ENCODE assay signal across 12 cellular contexts in the genomic region with DNA sequence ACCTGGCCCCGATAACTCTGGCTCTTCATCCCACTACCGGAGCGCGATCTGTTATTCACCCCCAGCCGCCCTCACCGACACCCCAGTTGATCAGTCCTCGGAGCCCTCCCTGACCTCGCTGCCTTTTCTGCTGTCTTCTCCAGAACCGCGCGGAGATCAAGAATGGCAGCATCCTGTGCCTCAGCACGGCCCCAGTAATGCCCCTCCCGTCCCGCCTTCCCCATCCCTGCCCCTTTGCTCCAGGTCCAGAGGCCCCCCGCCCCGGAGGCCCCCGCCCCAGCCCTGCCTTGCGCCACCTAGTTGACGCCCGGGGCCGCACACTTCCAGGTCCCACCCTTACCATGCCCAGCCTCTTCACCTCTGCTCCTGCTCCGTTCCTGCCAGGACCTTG. TPM values are rescaled to one million over a fixed set of nuclear protein-coding genes. Genes with fewer than 3 reads are reported as not detected.
DNase-seq lines count a peak whose midpoint lies in the region; ATAC-seq and TF ChIP-seq lines count a peak whose summit lies in the region.
"Had no signal": no experiment of that assay in that cellular context is flagged by ENCODE, and none has a peak within 500 bp of the region (broad histone marks: within the 10 kb centered on the region; RNA-seq: fewer than 3 reads in every experiment).

No MANE protein-coding gene starts in this region.

- no peaks in the 10 kb centered on the region; the same call in 1 of the 2 replicates for H3K4me1 ChIP-seq in HUES64 (ENCODE audit: insufficient read depth, low read length)
- peaks cover 13 to 17% of the 10 kb centered on the region in 2 donors for H3K4me1 ChIP-seq in mucosa of rectum (ENCODE audit: control insufficient read depth in 2 of 2, insufficient read depth in 2 of 2, low read length in 2 of 2)
- H3K4me1 ChIP-seq in aorta (ENCODE audit: control insufficient read depth in 1 of 2, insufficient read depth in 2 of 2, low read length in 2 of 2): no peaks in the 10 kb centered on the region

- H3K36me3 ChIP-seq in HUES64 (ENCODE audit: insufficient read depth, low read length) (peaks cover 59% of the 10 kb centered on the region), mucosa of rectum (ENCODE audit: control insufficient read depth in 2 of 2, insufficient read depth in 2 of 2, low read length in 2 of 2) (peaks cover 60 to 62% of the 10 kb centered on the region in 2 donors), aorta (ENCODE audit: control insufficient read depth in 1 of 2, insufficient read depth in 2 of 2, low read length in 1 of 2) (peaks cover 0 to 15% of the 10 kb centered on the region in 2 donors)

- H3K27me3 ChIP-seq in HUES64 (ENCODE audit: insufficient read depth, low read length) (no peaks in the 10 kb centered on the region), mucosa of rectum (ENCODE audit: control insufficient read depth in 2 of 2, insufficient read depth in 2 of 2, low read length in 2 of 2) (no peaks in the 10 kb centered on the region), aorta (ENCODE audit: control insufficient read depth in 1 of 2, insufficient read depth in 2 of 2, low read length in 1 of 2) (no peaks in the 10 kb centered on the region)
- H3K27me3 ChIP-seq: tibial artery had no signal

- H3K9me3 ChIP-seq in HUES64 (ENCODE audit: insufficient read depth, low read depth, low read length) (no peaks in the 10 kb centered on the region), mucosa of rectum (ENCODE audit: control insufficient read depth in 2 of 2, low read length in 2 of 2) (no peaks in the 10 kb centered on the region), aorta (ENCODE audit: control insufficient read depth, low read length) (no peaks in the 10 kb centered on the region)
- H3K9me3 ChIP-seq: tibial artery had no signal

- H3K9ac ChIP-seq in HUES64 (ENCODE audit: low read depth, low read length) (no peak overlapping the region; the same call in 1 of the 2 replicates), mucosa of rectum (ENCODE audit: low read depth in 1 of 2, low read length in 2 of 2) (peak overlapping the region; percentile 41 to 50)

- peak; percentile 71 for TF ChIP-seq CTCF in 22Rv1 (IDR thresholded peaks at IDR 0.05)
- TF ChIP-seq CTCF in epithelial cell of proximal tubule (conservative IDR thresholded peaks at IDR 0.05; ENCODE audit: low read depth, low read length): no peak

- WGBS in HUES64: 92% methylated on average over 21 of the region's 22 CpGs
- 47 to 50% methylated on average over 20 to 22 of the region's 22 CpGs for WGBS in aorta, 2 donors

- DNase-seq in epithelial cell of proximal tubule (ENCODE audit: low read depth) (no peak), HPDE6-E6E7 (ENCODE audit: extremely low spot score) (no peak), ACHN (no peak), aorta (no peak)
- DNase-seq in activated CD4-positive, CD25-positive, alpha-beta regulatory T cell (lab: John Stamatoyannopoulos, UW): no peak
- DNase-seq: AML-193, NCI-H2029, tibial artery had no signal

- in situ Hi-C loops in ACHN (cut with HindIII; ENCODE audit: low pct_ligation_motif_present, low pct_unique_long_range_greater_than_20kb, low sequenced_read_pairs): no loop called here

- intact Hi-C loops in aorta (cut with DNase I): no loop called here

- no peak for ATAC-seq in aorta (ENCODE audit: low FRiP score)

- H3K4me3 ChIP-seq in HUES64 (ENCODE audit: low read length) (peak overlapping the region; percentile 56), epithelial cell of proximal tubule (ENCODE audit: low read depth, low read length) (peak overlapping the region; percentile 43), mucosa of rectum (ENCODE audit: low read length in 2 of 2) (peak overlapping the region; percentile 65 to 68), aorta (ENCODE audit: low read length in 2 of 2) (no peak overlapping the region)
- H3K4me3 ChIP-seq: tibial artery had no signal

- H3K27ac ChIP-seq in 22Rv1 (peak overlapping the region; percentile 92), HUES64 (ENCODE audit: low read depth, low read length) (no peak overlapping the region), mucosa of rectum (ENCODE audit: low read depth in 2 of 2, low read length in 2 of 2) (peak overlapping the region; percentile 96 to 97), aorta (ENCODE audit: low read depth in 1 of 2, low read length in 2 of 2) (no peak overlapping the region)
- H3K27ac ChIP-seq: tibial artery had no signal

RNA-seq across cellular contexts. Expression of gene ELMO3, which starts 0.9 kb away (rescaled TPM):
- 1.5 TPM for polyA plus RNA-seq in HUES64 (2013, experiment 1 of 2)
- polyA plus RNA-seq in HUES64 (2013, experiment 2 of 2): 1.1 TPM
- total RNA-seq in epithelial cell of proximal tubule (4.0 and 11.0 TPM in 2 replicates), aorta (1 to 10 TPM in 1 of 2 donors, under 1 TPM in 1; 0.97 to 3.4 TPM)
- 1 to 10 TPM; 5.8 to 7.4 TPM for polyA plus RNA-seq in aorta

RNA-seq across cellular contexts. Expression of gene E2F4, which starts 7.8 kb away (rescaled TPM):
- 66.4 TPM for polyA plus RNA-seq in HUES64 (2013, experiment 1 of 2)
- 61.8 TPM for polyA plus RNA-seq in HUES64 (2013, experiment 2 of 2)
- 78.9 and 108 TPM in 2 replicates for total RNA-seq in epithelial cell of proximal tubule
- total RNA-seq in aorta: 10 to 100 TPM; 54.2 to 58.1 TPM
- 10 to 100 TPM; 27.9 to 50.2 TPM for polyA plus RNA-seq in aorta

RNA-seq across cellular contexts. Expression of gene EXOC3L1, which starts 9.9 kb away (rescaled TPM):
- polyA plus RNA-seq in HUES64 (2013, experiment 1 of 2): 0.90 TPM
- 1.1 TPM for polyA plus RNA-seq in HUES64 (2013, experiment 2 of 2)
- total RNA-seq in epithelial cell of proximal tubule: 1.2 TPM in 1 of 2 replicates, not detected in the other
- 1 to 10 TPM; 1.3 to 4.4 TPM for total RNA-seq in aorta
- 1 to 10 TPM in 1 of 2 donors, under 1 TPM in 1; 0.51 to 1.8 TPM for polyA plus RNA-seq in aorta
- total RNA-seq: activated T-helper 2 cell treated with anti-CD3 and anti-CD28 coated beads, Interferon-gamma antibody, Interleukin-2, Interleukin-4, amounts not matched to agents 10 μg/mL and 5 μg/mL and 100 μg/mL, durations not matched to agents 14 hours and 24 hours and 36 hours had no signal

RNA-seq across cellular contexts. Expression of gene MATCAP1, which starts 16.0 kb away (rescaled TPM):
- polyA plus RNA-seq in HUES64 (2013, experiment 1 of 2): 20.2 TPM
- polyA plus RNA-seq in HUES64 (2013, experiment 2 of 2): 19.4 TPM
- total RNA-seq in epithelial cell of proximal tubule (5.1 and 11.4 TPM in 2 replicates), aorta (10 to 100 TPM; 18.1 to 33.8 TPM)
- polyA plus RNA-seq in aorta: 10 to 100 TPM in 1 of 2 donors, 1 to 10 TPM in 1; 3.0 to 45.7 TPM

RNA-seq across cellular contexts. Expression of gene TMEM208, which starts 27.1 kb away (rescaled TPM):
- polyA plus RNA-seq in HUES64 (2013, experiment 1 of 2): 46.6 TPM
- polyA plus RNA-seq in HUES64 (2013, experiment 2 of 2): 39.9 TPM
- total RNA-seq in epithelial cell of proximal tubule (49.0 and 54.8 TPM in 2 replicates), aorta (10 to 100 TPM; 24.7 to 33.1 TPM)
- 10 to 100 TPM; 60.6 to 64.6 TPM for polyA plus RNA-seq in aorta

Comparison
In these comparisons a context has a peak if more than half of its experiments do, and no peak if none do; other contexts are left out.
1. H3K27ac ChIP-seq: peak in 22Rv1 (single experiment) and mucosa of rectum (2 of 2); none in HUES64 (single experiment) and aorta (0 of 2).
2. H3K4me3 ChIP-seq: peak in HUES64 (single experiment), epithelial cell of proximal tubule (single experiment) and mucosa of rectum (2 of 2); none in aorta (0 of 2).